Comparison of ENCODE assay signal across 20 cellular contexts in genomic region chr6:43933111-43933885, GRCh38.
DNase-seq lines count a peak whose midpoint lies in the region; ATAC-seq, FAIRE-seq and TF ChIP-seq lines count a peak whose summit lies in the region.
"Had no signal": no experiment of that assay in that cellular context is flagged by ENCODE, and none has a peak within 500 bp of the region (broad histone marks: within the 10 kb centered on the region; RNA-seq: fewer than 3 reads in every experiment).

No MANE protein-coding gene starts in this region.

- H3K4me2 ChIP-seq in endothelial cell of umbilical vein (ENCODE audit: insufficient read depth, low read length), result no peak overlapping the region

- H3K36me3 Mint-ChIP-seq in natural killer cell treated with Interleukin-12 subunit alpha and Interleukin-12 subunit beta and Interleukin-15 and Interleukin-18, amount 100 ng/mL, for 72 hours, result no peaks in the 10 kb centered on the region
- no peaks in the 10 kb centered on the region for H3K36me3 Mint-ChIP-seq in natural killer cell
- no peaks in the 10 kb centered on the region for H3K36me3 Mint-ChIP-seq in nephron progenitor cell (ENCODE audit: low read depth)

- H3K4me3 ChIP-seq in endothelial cell of umbilical vein (replicated peaks in 1 of 3; ENCODE audit: insufficient read depth in 1 of 3, low read depth in 1 of 3, low read length in 3 of 3), result no peak overlapping the region
- H3K4me3 ChIP-seq: coronary artery, lung, right atrium auricular region had no signal

- BruUV-seq in endothelial cell of umbilical vein (replicated peaks; lab: Mats Ljungman, UMichigan), result no TSS peak

- CTCF ChIA-PET in endothelial cell of umbilical vein (lab: Charles Lee), result interaction anchor here (1.1 kb wide), 1 partner anchor 146 kb away, joined by 3 read pairs; no protein-coding TSS in a partner anchor

- POLR2A ChIA-PET in endothelial cell of umbilical vein (lab: Charles Lee), result no interaction called here

- no peak for ATAC-seq in natural killer cell treated with Interleukin-12 subunit alpha and Interleukin-12 subunit beta and Interleukin-15 and Interleukin-18, amount 100 ng/mL, for 72 hours
- ATAC-seq in natural killer cell, result no peak
- no peak for ATAC-seq in HG02885 (IDR thresholded peaks at IDR 0.05; ENCODE audit: poor library complexity, unreplicated experiment)
- ATAC-seq: activated CD8-positive, alpha-beta T cell treated with anti-CD3 and anti-CD28 coated beads, Interleukin-2, amount 10 ng/mL, durations not matched to agents 7 days and 5 days had no signal

- peak; percentile 38 for DNase-seq in natural killer cell treated with Interleukin-12 subunit alpha and Interleukin-12 subunit beta and Interleukin-15 and Interleukin-18, amount 100 ng/mL, for 72 hours (ENCODE audit: low spot score)
- no peak for DNase-seq in natural killer cell
- DNase-seq in endothelial cell of umbilical vein (ENCODE audit: low read depth, low spot score), result no peak
- peak; percentile 69 for DNase-seq in nephron progenitor cell
- DNase-seq in RCC 7860 (ENCODE audit: low spot score), result no peak
- DNase-seq in cerebellum (ENCODE audit: low spot score), result no peak
- DNase-seq in cerebellar cortex (ENCODE audit: low spot score), result no peak
- DNase-seq: activated CD4-positive, CD25-positive, alpha-beta regulatory T cell; activated CD8-positive, alpha-beta T cell treated with anti-CD3 and anti-CD28 coated beads, Interleukin-2, amount 10 ng/mL, durations not matched to agents 7 days and 5 days; NCI-H226; SHP77 treated with DMSO at 0.1 percent for 48 hours; stimulated activated CD4-positive, alpha-beta T cell treated with anti-CD3 and anti-CD28 coated beads, Interleukin-2, amount 100 ng/mL, for 24 hours had no signal

- no peaks in the 10 kb centered on the region for H3K79me2 ChIP-seq in endothelial cell of umbilical vein (ENCODE audit: control insufficient read depth, insufficient read depth, low read length)

- no peak overlapping the region for H3K4me3 Mint-ChIP-seq in natural killer cell treated with Interleukin-12 subunit alpha and Interleukin-12 subunit beta and Interleukin-15 and Interleukin-18, amount 100 ng/mL, for 72 hours
- no peak overlapping the region for H3K4me3 Mint-ChIP-seq in natural killer cell
- no peak overlapping the region for H3K4me3 Mint-ChIP-seq in nephron progenitor cell
- H3K4me3 Mint-ChIP-seq: activated CD8-positive, alpha-beta T cell treated with anti-CD3 and anti-CD28 coated beads, Interleukin-2, amount 10 ng/mL, durations not matched to agents 7 days and 5 days; activated T-helper 1 cell treated with anti-CD3 and anti-CD28 coated beads, Interleukin-12 subunit alpha, Interleukin-12 subunit beta, Interleukin-2, Interleukin-4 antibody, amounts not matched to agents 30 ng/mL and 10 ng/mL and 1 ng/mL, durations not matched to agents 14 hours and 24 hours and 36 hours; T-helper 2 cell treated with Interferon-gamma antibody and Interleukin-4, amounts not matched to agents 5 μg/mL and 100 μg/mL, for 36 hours had no signal

- H3K27ac ChIP-seq in endothelial cell of umbilical vein (ENCODE audit: insufficient read depth, low read depth, low read length), result no peak overlapping the region
- H3K27ac ChIP-seq: coronary artery, epithelial cell of prostate, right atrium auricular region had no signal

- no peaks in the 10 kb centered on the region for H3K4me1 Mint-ChIP-seq in natural killer cell treated with Interleukin-12 subunit alpha and Interleukin-12 subunit beta and Interleukin-15 and Interleukin-18, amount 100 ng/mL, for 72 hours (ENCODE audit: low read depth in 2 of 2)
- H3K4me1 Mint-ChIP-seq in natural killer cell, result no peaks in the 10 kb centered on the region
- peaks cover 46% of the 10 kb centered on the region for H3K4me1 Mint-ChIP-seq in nephron progenitor cell

- no peaks in the 10 kb centered on the region for H3K27me3 ChIP-seq in endothelial cell of umbilical vein (ENCODE audit: control insufficient read depth in 2 of 2, insufficient read depth in 2 of 2, low read length in 2 of 2)
- H3K27me3 ChIP-seq: right atrium auricular region had no signal

- dilution Hi-C loops in endothelial cell of umbilical vein (cut with MboI; ENCODE audit: extremely low pct_ligation_motif_present, low sequenced_read_pairs), result no loop called here

- TF ChIP-seq CTCF in natural killer cell (IDR thresholded peaks at IDR 0.05), result no peak
- TF ChIP-seq CTCF in endothelial cell of umbilical vein (IDR thresholded peaks at IDR 0.05; ENCODE audit: extremely low read depth in 1 of 2, insufficient read depth in 1 of 2, low read depth in 1 of 2, low read length in 2 of 2), result no peak
- TF ChIP-seq CTCF in nephron progenitor cell (IDR thresholded peaks at IDR 0.05), result no peak

- no peaks in the 10 kb centered on the region for H4K20me1 ChIP-seq in endothelial cell of umbilical vein (replicated peaks; ENCODE audit: control insufficient read depth, extremely low read depth, insufficient read depth, low read length)

- TF ChIP-seq POLR2A in endothelial cell of umbilical vein (IDR thresholded peaks at IDR 0.05; ENCODE audit: low read depth, low read length), result no peak

- H3K27me3 Mint-ChIP-seq in natural killer cell treated with Interleukin-12 subunit alpha and Interleukin-12 subunit beta and Interleukin-15 and Interleukin-18, amount 100 ng/mL, for 72 hours, result peaks cover 5 to 9% of the 10 kb centered on the region in 2 donors
- H3K27me3 Mint-ChIP-seq in natural killer cell (ENCODE audit: low read depth in 2 of 2), result peaks cover 8 to 12% of the 10 kb centered on the region in 2 donors
- H3K27me3 Mint-ChIP-seq in nephron progenitor cell (ENCODE audit: low read depth, poor library complexity), result peaks cover 98% of the 10 kb centered on the region

- no peak overlapping the region for H3K27ac Mint-ChIP-seq in natural killer cell treated with Interleukin-12 subunit alpha and Interleukin-12 subunit beta and Interleukin-15 and Interleukin-18, amount 100 ng/mL, for 72 hours
- H3K27ac Mint-ChIP-seq in natural killer cell (no peak overlapping the region), nephron progenitor cell (peak overlapping the region; percentile 45)
- H3K27ac Mint-ChIP-seq: activated CD8-positive, alpha-beta T cell treated with anti-CD3 and anti-CD28 coated beads, Interleukin-2, amount 10 ng/mL, durations not matched to agents 7 days and 5 days; activated T-helper 1 cell treated with anti-CD3 and anti-CD28 coated beads, Interleukin-12 subunit alpha, Interleukin-12 subunit beta, Interleukin-2, Interleukin-4 antibody, amounts not matched to agents 30 ng/mL and 10 ng/mL and 1 ng/mL, durations not matched to agents 14 hours and 24 hours and 36 hours; T-helper 2 cell treated with Interferon-gamma antibody and Interleukin-4, amounts not matched to agents 5 μg/mL and 100 μg/mL, for 36 hours had no signal

- H3K9ac ChIP-seq in endothelial cell of umbilical vein (replicated peaks; ENCODE audit: extremely low read depth, insufficient read depth, low read length), result no peak overlapping the region

- peak overlapping the region; percentile 23 for H2AFZ ChIP-seq in endothelial cell of umbilical vein (ENCODE audit: low read depth, low read length)

- H3K9me1 ChIP-seq in endothelial cell of umbilical vein (replicated peaks; ENCODE audit: control insufficient read depth, extremely low read depth, insufficient read depth, low read length), result no peaks in the 10 kb centered on the region

- no peaks in the 10 kb centered on the region for H3K9me3 ChIP-seq in endothelial cell of umbilical vein (replicated peaks; ENCODE audit: control insufficient read depth, insufficient read depth, low read length)
- H3K9me3 ChIP-seq: right atrium auricular region had no signal

- H3K4me1 ChIP-seq in endothelial cell of umbilical vein (ENCODE audit: control insufficient read depth, extremely low read depth, insufficient read depth, low read length), result peaks cover 6% of the 10 kb centered on the region

- FAIRE-seq in endothelial cell of umbilical vein (lab: Jason Lieb, UNC) (no peak), RCC 7860 (lab: Jason Lieb, UNC) (no peak)
- FAIRE-seq: HTR-8/SVneo had no signal

- no peaks in the 10 kb centered on the region for H3K36me3 ChIP-seq in endothelial cell of umbilical vein (ENCODE audit: control insufficient read depth in 2 of 2, extremely low read depth in 1 of 2, insufficient read depth in 2 of 2, low read length in 2 of 2)
- H3K36me3 ChIP-seq: right atrium auricular region had no signal

- no peaks in the 10 kb centered on the region for H3K9me3 Mint-ChIP-seq in natural killer cell treated with Interleukin-12 subunit alpha and Interleukin-12 subunit beta and Interleukin-15 and Interleukin-18, amount 100 ng/mL, for 72 hours
- H3K9me3 Mint-ChIP-seq in natural killer cell, result no peaks in the 10 kb centered on the region
- H3K9me3 Mint-ChIP-seq in nephron progenitor cell, result no peaks in the 10 kb centered on the region
- H3K9me3 Mint-ChIP-seq: activated T-helper 1 cell treated with anti-CD3 and anti-CD28 coated beads, Interleukin-12 subunit alpha, Interleukin-12 subunit beta, Interleukin-2, Interleukin-4 antibody, amounts not matched to agents 30 ng/mL and 10 ng/mL and 1 ng/mL, durations not matched to agents 14 hours and 24 hours and 36 hours; T-helper 2 cell treated with Interferon-gamma antibody and Interleukin-4, amounts not matched to agents 5 μg/mL and 100 μg/mL, for 36 hours had no signal

- intact Hi-C loops in natural killer cell (cut with micrococcal nuclease) (no loop called here), endothelial cell of umbilical vein (cut with micrococcal nuclease) (no loop called here)

TF ChIP-seq in endothelial cell of umbilical vein, 7 proteins besides CTCF, POLR2A, EP300 and RAD21:
- TF ChIP-seq EZH2 (IDR thresholded peaks at IDR 0.05; ENCODE audit: borderline replicate concordance, low read depth, low read length, severe bottlenecking) (no peak), JUN (IDR thresholded peaks at IDR 0.05; ENCODE audit: borderline replicate concordance, insufficient read depth, insufficient read length, low read depth) (no peak), MYC (IDR thresholded peaks at IDR 0.05; ENCODE audit: low read depth, low read length) (no peak), GATA2 (IDR thresholded peaks at IDR 0.05; ENCODE audit: insufficient read depth, insufficient read length, low read depth, low read length) (no peak), FOS (IDR thresholded peaks at IDR 0.05; ENCODE audit: borderline replicate concordance, insufficient read depth, low read length) (no peak), MAX (IDR thresholded peaks at IDR 0.05; ENCODE audit: insufficient read depth, insufficient read length) (no peak), POLR2AphosphoS5 (IDR thresholded peaks at IDR 0.05; ENCODE audit: insufficient read depth, low read depth, low read length) (no peak)

Comparison
In these comparisons a context has a peak if more than half of its experiments do, and no peak if none do; other contexts are left out.
1. DNase-seq: peak in natural killer cell treated with Interleukin-12 subunit alpha and Interleukin-12 subunit beta and Interleukin-15 and Interleukin-18, amount 100 ng/mL, for 72 hours (single experiment) and nephron progenitor cell (single experiment); none in natural killer cell (single experiment), endothelial cell of umbilical vein (single experiment), RCC 7860 (single experiment), cerebellum (single experiment) and cerebellar cortex (single experiment).